In the genomic region with DNA sequence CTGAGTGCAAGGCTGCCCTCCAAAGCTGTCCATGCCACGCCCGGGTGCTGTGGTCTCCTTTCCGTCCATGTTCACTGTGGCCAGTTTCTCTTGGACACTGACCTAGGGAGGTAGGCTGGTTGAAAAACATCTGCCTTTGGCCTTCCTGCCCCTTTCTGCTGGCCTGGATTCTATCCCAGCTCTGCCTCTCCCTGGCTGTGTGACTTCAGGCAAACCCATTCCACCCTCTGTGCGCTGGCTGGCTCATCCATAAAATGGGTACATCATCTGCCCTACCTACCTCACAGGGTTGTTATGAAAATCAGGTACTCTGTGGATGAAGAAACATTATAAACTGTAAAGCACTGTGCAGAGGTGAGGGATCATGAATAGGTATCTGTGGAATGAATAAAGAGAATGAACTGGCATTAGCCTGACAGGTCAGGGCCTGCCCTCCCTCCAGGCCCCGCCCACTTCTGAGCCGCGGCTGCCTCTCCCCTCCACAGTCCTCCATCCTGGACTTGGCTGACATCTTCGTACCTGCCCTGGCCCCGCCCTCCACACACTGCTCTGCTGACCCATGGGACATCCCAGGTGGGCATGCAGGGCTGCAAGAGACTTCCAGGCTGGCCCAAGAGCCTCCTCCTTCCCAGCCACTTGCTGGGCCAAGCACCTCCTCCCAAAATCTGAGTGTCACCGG, we compare ENCODE assay signal across 1 cellular context.
TF ChIP-seq lines count a peak whose summit lies in the region.

No MANE protein-coding gene starts in this region.

TF ChIP-seq in HepG2, 621 proteins besides CTCF, POLR2A, EP300 and RAD21 (continued from another document):
- TF ChIP-seq ZNF318 (CRISPR knock-in tag; IDR thresholded peaks at IDR 0.05) (no peak), RFXAP (CRISPR knock-in tag; IDR thresholded peaks at IDR 0.05; ENCODE audit: borderline replicate concordance) (peak; percentile 31; the same call in 1 of the 2 replicates), KLF12 (CRISPR knock-in tag; IDR thresholded peaks at IDR 0.05; ENCODE audit: borderline replicate concordance) (0 out of 2 replicates have a peak, but pooled peaks have one; percentile 33), KDM1A (CRISPR knock-in tag; IDR thresholded peaks at IDR 0.05) (peak; percentile 56; the same call in 1 of the 2 replicates), ZNF264 (CRISPR knock-in tag; IDR thresholded peaks at IDR 0.05) (no peak), ZBTB2 (CRISPR knock-in tag; IDR thresholded peaks at IDR 0.05; ENCODE audit: low read depth) (no peak), ZFP36L1 (CRISPR knock-in tag; IDR thresholded peaks at IDR 0.05) (no peak), PHF21A (CRISPR knock-in tag; IDR thresholded peaks at IDR 0.05) (0 out of 2 replicates have a peak, but pooled peaks have one; percentile 10), CSRNP2 (CRISPR knock-in tag; conservative IDR thresholded peaks at IDR 0.05; ENCODE audit: low read depth) (no peak), REPIN1 (CRISPR knock-in tag; IDR thresholded peaks at IDR 0.05; ENCODE audit: borderline replicate concordance, low read depth) (no peak), ZSCAN30 (CRISPR knock-in tag; IDR thresholded peaks at IDR 0.05) (no peak), ZNF597 (CRISPR knock-in tag; IDR thresholded peaks at IDR 0.05) (no peak), THAP11 (CRISPR knock-in tag; IDR thresholded peaks at IDR 0.05) (no peak), ZNF777 (CRISPR knock-in tag; IDR thresholded peaks at IDR 0.05) (no peak), ZNF670 (CRISPR knock-in tag; IDR thresholded peaks at IDR 0.05; ENCODE audit: borderline replicate concordance) (no peak), ADNP (CRISPR knock-in tag; IDR thresholded peaks at IDR 0.05) (0 out of 2 replicates have a peak, but pooled peaks have one; percentile 28), RBM22 (optimal IDR thresholded peaks at IDR 0.05; ENCODE audit: low read length) (no peak), ISX (CRISPR knock-in tag; conservative IDR thresholded peaks at IDR 0.05) (no peak)
- TF ChIP-seq, protein P1, sequence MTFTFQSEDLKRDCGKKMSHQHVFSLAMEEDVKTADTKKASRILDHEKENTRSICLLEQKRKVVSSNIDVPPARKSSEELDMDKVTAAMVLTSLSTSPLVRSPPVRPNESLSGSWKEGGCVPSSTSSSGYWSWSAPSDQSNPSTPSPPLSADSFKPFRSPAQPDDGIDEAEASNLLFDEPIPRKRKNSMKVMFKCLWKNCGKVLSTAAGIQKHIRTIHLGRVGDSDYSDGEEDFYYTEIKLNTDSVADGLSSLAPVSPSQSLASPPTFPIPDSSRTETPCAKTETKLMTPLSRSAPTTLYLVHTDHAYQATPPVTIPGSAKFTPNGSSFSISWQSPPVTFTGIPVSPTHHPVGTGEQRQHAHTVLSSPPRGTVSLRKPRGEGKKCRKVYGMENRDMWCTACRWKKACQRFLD (CRISPR knock-in tag; IDR thresholded peaks at IDR 0.05; ENCODE audit: borderline replicate concordance): 0 out of 2 replicates have a peak, but pooled peaks have one; percentile 2
- TF ChIP-seq, protein P2, sequence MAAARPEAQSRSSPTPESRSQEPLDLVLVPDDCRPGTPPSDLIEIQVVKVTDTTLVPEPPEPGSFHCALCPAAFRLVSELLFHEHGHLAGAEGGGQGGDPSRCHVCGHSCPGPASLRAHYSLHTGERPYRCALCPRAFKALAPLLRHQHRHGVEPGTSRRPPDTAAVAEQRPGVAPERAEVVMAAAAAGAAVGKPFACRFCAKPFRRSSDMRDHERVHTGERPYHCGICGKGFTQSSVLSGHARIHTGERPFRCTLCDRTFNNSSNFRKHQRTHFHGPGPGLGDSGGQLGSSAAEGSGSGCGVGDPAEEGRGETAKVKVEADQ (CRISPR knock-in tag; IDR thresholded peaks at IDR 0.05; ENCODE audit: borderline replicate concordance): 0 out of 2 replicates have a peak, but pooled peaks have one; percentile 29
- TF ChIP-seq, protein P3, sequence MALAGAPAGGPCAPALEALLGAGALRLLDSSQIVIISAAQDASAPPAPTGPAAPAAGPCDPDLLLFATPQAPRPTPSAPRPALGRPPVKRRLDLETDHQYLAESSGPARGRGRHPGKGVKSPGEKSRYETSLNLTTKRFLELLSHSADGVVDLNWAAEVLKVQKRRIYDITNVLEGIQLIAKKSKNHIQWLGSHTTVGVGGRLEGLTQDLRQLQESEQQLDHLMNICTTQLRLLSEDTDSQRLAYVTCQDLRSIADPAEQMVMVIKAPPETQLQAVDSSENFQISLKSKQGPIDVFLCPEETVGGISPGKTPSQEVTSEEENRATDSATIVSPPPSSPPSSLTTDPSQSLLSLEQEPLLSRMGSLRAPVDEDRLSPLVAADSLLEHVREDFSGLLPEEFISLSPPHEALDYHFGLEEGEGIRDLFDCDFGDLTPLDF (CRISPR knock-in tag; IDR thresholded peaks at IDR 0.05): no peak
TF ChIP-seq in HepG2: peak in this region for 20.
